16 cellular contexts compared by ENCODE assay signal in the genomic region with DNA sequence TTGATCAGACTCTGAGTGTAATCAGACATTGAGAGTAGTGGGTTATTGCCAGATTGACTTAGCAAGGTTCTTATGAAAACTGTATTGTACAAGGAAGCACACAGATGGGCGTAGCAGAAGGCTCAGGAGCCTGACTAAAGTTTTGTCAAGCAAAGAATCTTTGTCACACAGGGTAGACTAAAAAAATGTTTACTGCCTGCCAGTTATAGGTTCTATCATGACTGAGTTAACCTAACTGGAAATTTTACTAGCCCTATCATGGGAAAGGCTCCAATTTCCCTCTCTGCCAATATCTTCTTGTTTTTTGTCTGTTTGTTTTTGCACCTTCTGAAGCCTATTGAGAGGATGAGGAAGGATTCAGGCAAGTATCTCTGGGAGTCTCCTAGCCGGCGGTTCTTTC. TPM values are rescaled to one million over a fixed set of nuclear protein-coding genes. Genes with fewer than 3 reads are reported as not detected.
DNase-seq lines count a peak whose midpoint lies in the region; ATAC-seq, FAIRE-seq and TF ChIP-seq lines count a peak whose summit lies in the region.
"Had no signal": no experiment of that assay in that cellular context is flagged by ENCODE, and none has a peak within 500 bp of the region (broad histone marks: within the 10 kb centered on the region; RNA-seq: fewer than 3 reads in every experiment).

No MANE protein-coding gene starts in this region.

- peaks cover 3% of the 10 kb centered on the region for H3K36me3 Mint-ChIP-seq in activated naive CD4-positive, alpha-beta T cell treated with anti-CD3 and anti-CD28 coated beads for 36 hours (ENCODE audit: low read depth)
- peaks cover 43% of the 10 kb centered on the region for H3K36me3 Mint-ChIP-seq in activated CD8-positive, alpha-beta T cell treated with anti-CD3 and anti-CD28 coated beads, Interleukin-2, amount 10 ng/mL, durations not matched to agents 7 days and 5 days (ENCODE audit: low read depth)
- peaks cover 0 to 40% (median 11%) of the 10 kb centered on the region in 3 donors for H3K36me3 Mint-ChIP-seq in naive thymus-derived CD8-positive, alpha-beta T cell

- CTCF ChIA-PET in activated naive CD4-positive, alpha-beta T cell treated with anti-CD3 and anti-CD28 coated beads for 36 hours (lab: Charles Lee): no interaction called here
- CTCF ChIA-PET in activated CD8-positive, alpha-beta T cell treated with anti-CD3 and anti-CD28 coated beads, Interleukin-2, amount 10 ng/mL, durations not matched to agents 7 days and 5 days (lab: Charles Lee): interaction anchor here (3.6 to 5.4 kb wide), 2 partner anchors 11 to 20 kb away, joined by 15 to 18 read pairs; partner anchors contain the start of gene CAMK4

- H3K27me3 Mint-ChIP-seq in activated naive CD4-positive, alpha-beta T cell treated with anti-CD3 and anti-CD28 coated beads for 36 hours (ENCODE audit: low read depth): no peaks in the 10 kb centered on the region
- no peaks in the 10 kb centered on the region for H3K27me3 Mint-ChIP-seq in activated CD8-positive, alpha-beta T cell treated with anti-CD3 and anti-CD28 coated beads, Interleukin-2, amount 10 ng/mL, durations not matched to agents 7 days and 5 days (ENCODE audit: low read depth)
- no peaks in the 10 kb centered on the region for H3K27me3 Mint-ChIP-seq in naive thymus-derived CD8-positive, alpha-beta T cell

- H3K27ac Mint-ChIP-seq in activated naive CD4-positive, alpha-beta T cell treated with anti-CD3 and anti-CD28 coated beads for 36 hours: peak overlapping the region; percentile 28
- peak overlapping the region; percentile 4 for H3K27ac Mint-ChIP-seq in activated CD8-positive, alpha-beta T cell treated with anti-CD3 and anti-CD28 coated beads, Interleukin-2, amount 10 ng/mL, durations not matched to agents 7 days and 5 days
- peak overlapping the region; percentile 76 to 95 (median 88) for H3K27ac Mint-ChIP-seq in naive thymus-derived CD8-positive, alpha-beta T cell
- H3K27ac Mint-ChIP-seq: HFFc6 had no signal

- FAIRE-seq in GM12891 (lab: Jason Lieb, UNC): no peak
- FAIRE-seq: A549, G401.6, K562 had no signal

- ATAC-seq in activated CD8-positive, alpha-beta T cell treated with anti-CD3 and anti-CD28 coated beads, Interleukin-2, amount 10 ng/mL, durations not matched to agents 7 days and 5 days: no peak
- ATAC-seq in naive thymus-derived CD8-positive, alpha-beta T cell: no peak
- no peak for ATAC-seq in GM18868 (IDR thresholded peaks at IDR 0.05; ENCODE audit: unreplicated experiment)
- ATAC-seq: A549, K562 had no signal

- in situ Hi-C loops in G401 (cut with HindIII; ENCODE audit: low sequenced_read_pairs): no loop called here

- H3K4me3 Mint-ChIP-seq in activated naive CD4-positive, alpha-beta T cell treated with anti-CD3 and anti-CD28 coated beads for 36 hours: peak overlapping the region; percentile 46
- H3K4me3 Mint-ChIP-seq in activated CD8-positive, alpha-beta T cell treated with anti-CD3 and anti-CD28 coated beads, Interleukin-2, amount 10 ng/mL, durations not matched to agents 7 days and 5 days: no peak overlapping the region
- H3K4me3 Mint-ChIP-seq in naive thymus-derived CD8-positive, alpha-beta T cell: peak overlapping the region in 8 of 10 donors; percentile 34 to 76 (median 54)
- H3K4me3 Mint-ChIP-seq: HFFc6 had no signal

- TF ChIP-seq POLR2A in GM12891 (IDR thresholded peaks at IDR 0.05; ENCODE audit: low read depth, low read length): no peak

- DNase-seq in activated naive CD4-positive, alpha-beta T cell treated with anti-CD3 and anti-CD28 coated beads for 36 hours: no peak
- DNase-seq in activated naive CD4-positive, alpha-beta T cell (lab: John Stamatoyannopoulos, UW): no peak
- DNase-seq in G401 (ENCODE audit: low spot score): peak; percentile 70
- DNase-seq in activated CD8-positive, alpha-beta T cell treated with anti-CD3 and anti-CD28 coated beads, Interleukin-2, amount 10 ng/mL, durations not matched to agents 7 days and 5 days: no peak
- no peak for DNase-seq in naive thymus-derived CD8-positive, alpha-beta T cell
- no peak for DNase-seq in GM12891 (ENCODE audit: insufficient read length, low spot score)
- no peak for DNase-seq in foreskin fibroblast
- DNase-seq: DMS79 treated with DMSO at 0.1 percent for 48 hours, HFFc6, NCI-H1436, NCI-H2029, NCI-H82 had no signal

- no peaks in the 10 kb centered on the region for H3K9me3 Mint-ChIP-seq in activated naive CD4-positive, alpha-beta T cell treated with anti-CD3 and anti-CD28 coated beads for 36 hours
- no peaks in the 10 kb centered on the region for H3K9me3 Mint-ChIP-seq in activated CD8-positive, alpha-beta T cell treated with anti-CD3 and anti-CD28 coated beads, Interleukin-2, amount 10 ng/mL, durations not matched to agents 7 days and 5 days (ENCODE audit: insufficient read depth)
- no peaks in the 10 kb centered on the region for H3K9me3 Mint-ChIP-seq in naive thymus-derived CD8-positive, alpha-beta T cell
- H3K9me3 Mint-ChIP-seq: HFFc6 had no signal

- no peak for TF ChIP-seq CTCF in foreskin fibroblast (IDR thresholded peaks at IDR 0.05; ENCODE audit: low read depth, low read length)

- H3K4me1 Mint-ChIP-seq in activated naive CD4-positive, alpha-beta T cell treated with anti-CD3 and anti-CD28 coated beads for 36 hours (ENCODE audit: low read depth): peaks cover 82% of the 10 kb centered on the region
- H3K4me1 Mint-ChIP-seq in activated CD8-positive, alpha-beta T cell treated with anti-CD3 and anti-CD28 coated beads, Interleukin-2, amount 10 ng/mL, durations not matched to agents 7 days and 5 days (ENCODE audit: low read depth): peaks cover 72% of the 10 kb centered on the region
- H3K4me1 Mint-ChIP-seq in naive thymus-derived CD8-positive, alpha-beta T cell: peaks cover 30 to 87% (median 86%) of the 10 kb centered on the region in 4 donors

- POLR2A ChIA-PET in activated CD8-positive, alpha-beta T cell treated with anti-CD3 and anti-CD28 coated beads, Interleukin-2, amount 10 ng/mL, durations not matched to agents 7 days and 5 days (lab: Charles Lee): no interaction called here
- POLR2A ChIA-PET in naive thymus-derived CD8-positive, alpha-beta T cell (lab: Charles Lee): interaction anchor here (1.0 to 9.0 kb wide), 2 partner anchors 13 to 18 kb away, joined by 3 to 107 read pairs; partner anchors contain the start of gene CAMK4

- intact Hi-C loops in activated naive CD4-positive, alpha-beta T cell treated with anti-CD3 and anti-CD28 coated beads for 36 hours (cut with micrococcal nuclease): no loop called here

- H3K4me3 ChIP-seq in foreskin fibroblast (ENCODE audit: low read depth in 1 of 2, low read length in 2 of 2): no peak overlapping the region
- H3K4me3 ChIP-seq: A549, K562 had no signal

TF ChIP-seq in GM12891, 5 proteins besides CTCF, POLR2A, EP300 and RAD21:
- TF ChIP-seq POLR2AphosphoS5 (IDR thresholded peaks at IDR 0.05; ENCODE audit: low read depth, low read length) (no peak), PAX5 (IDR thresholded peaks at IDR 0.05; ENCODE audit: insufficient read depth, low read length, severe bottlenecking) (no peak), TAF1 (IDR thresholded peaks at IDR 0.05; ENCODE audit: low read depth, low read length) (no peak), SPI1 (IDR thresholded peaks at IDR 0.05; ENCODE audit: low read depth, low read length) (no peak), POU2F2 (IDR thresholded peaks at IDR 0.05; ENCODE audit: low read depth, low read length) (no peak)

RNA-seq across cellular contexts. Expression of gene CAMK4, which starts 19.2 kb away (rescaled TPM):
- 10 to 100 TPM; 40.6 to 44.4 TPM for total RNA-seq in activated naive CD4-positive, alpha-beta T cell treated with anti-CD3 and anti-CD28 coated beads for 36 hours
- under 0.01 TPM in 1 of 2 replicates, not detected in the other for total RNA-seq in G401 (2014; rRNA removed; shearing (Covaris generic))
- 10 to 100 TPM; 82.7 to 84.9 TPM for total RNA-seq in activated CD8-positive, alpha-beta T cell treated with anti-CD3 and anti-CD28 coated beads, Interleukin-2, amount 10 ng/mL, durations not matched to agents 7 days and 5 days
- 100 to 1,000 TPM; 274 to 307 TPM for total RNA-seq in naive thymus-derived CD8-positive, alpha-beta T cell
- polyA plus RNA-seq in naive thymus-derived CD8-positive, alpha-beta T cell: 100 to 1,000 TPM in 2 of 3 donors, 10 to 100 TPM in 1; 93.3 to 134 (median 128) TPM
- polyA plus RNA-seq in GM12891 (2012; ENCODE audit: low read depth, missing spikeins): 19.3 TPM
- polyA plus RNA-seq: A549, K562 had no signal

Comparison
In these comparisons a context has a peak if more than half of its experiments do, and no peak if none do; other contexts are left out.
1. H3K27ac Mint-ChIP-seq: peak in every context shown above with its lines; median percentile 88 in naive thymus-derived CD8-positive, alpha-beta T cell; 28 in activated naive CD4-positive, alpha-beta T cell treated with anti-CD3 and anti-CD28 coated beads for 36 hours; 4 in activated CD8-positive, alpha-beta T cell treated with anti-CD3 and anti-CD28 coated beads, Interleukin-2, amount 10 ng/mL, durations not matched to agents 7 days and 5 days.
2. RNA of gene CAMK4, which starts 19.2 kb away (total RNA-seq): 274 to 307 TPM in naive thymus-derived CD8-positive, alpha-beta T cell, 82.7 to 84.9 TPM in activated CD8-positive, alpha-beta T cell treated with anti-CD3 and anti-CD28 coated beads, Interleukin-2, amount 10 ng/mL, durations not matched to agents 7 days and 5 days and 40.6 to 44.4 TPM in activated naive CD4-positive, alpha-beta T cell treated with anti-CD3 and anti-CD28 coated beads for 36 hours; under 0.01 TPM in G401; every median in the first group is over 10 times any median in the second.